In genomic region chr9:5843450-5844249, GRCh38 we compare ENCODE assay signal across 8 cellular contexts. TPM values are rescaled to one million over a fixed set of nuclear protein-coding genes. Genes with fewer than 3 reads are reported as not detected.
DNase-seq lines count a peak whose midpoint lies in the region; ATAC-seq and TF ChIP-seq lines count a peak whose summit lies in the region.

No MANE protein-coding gene starts in this region.

- peak; percentile 75 for DNase-seq in COR-L47 (lab: John Stamatoyannopoulos, UW)
- DNase-seq in NCI-H1417 treated with DMSO at 0.1 percent for 48 hours (lab: John Stamatoyannopoulos, UW): peak; percentile 21
- peak; percentile 48 for DNase-seq in adipocyte (ENCODE audit: low read depth)
- DNase-seq in T-helper 9 cell: no peak
- no peak for DNase-seq in brain microvascular endothelial cell
- DNase-seq in NCI-H1105 (lab: John Stamatoyannopoulos, UW): no peak

- H3K4me1 ChIP-seq in adipocyte (ENCODE audit: control insufficient read depth, insufficient read depth, low read length): peaks cover 11% of the 10 kb centered on the region
- peaks cover 29% of the 10 kb centered on the region for H3K4me1 ChIP-seq in mesodermal cell (ENCODE audit: control insufficient read depth, insufficient read depth, low read length, poor library complexity, severe bottlenecking)

- no peaks in the 10 kb centered on the region for H3K9me3 ChIP-seq in adipocyte (ENCODE audit: control insufficient read depth, low read length)
- no peaks in the 10 kb centered on the region for H3K9me3 ChIP-seq in mesodermal cell (ENCODE audit: control insufficient read depth, low read length)

- TF ChIP-seq CTCF in brain microvascular endothelial cell (IDR thresholded peaks at IDR 0.05; ENCODE audit: low read depth, low read length, missing control alignments): no peak

- no peaks in the 10 kb centered on the region for H3K27me3 ChIP-seq in adipocyte (replicated peaks; ENCODE audit: control insufficient read depth, insufficient read depth, low read length)
- H3K27me3 ChIP-seq in brain microvascular endothelial cell (replicated peaks): no peaks in the 10 kb centered on the region

- no peaks in the 10 kb centered on the region for H3K36me3 ChIP-seq in adipocyte (ENCODE audit: control insufficient read depth, insufficient read depth, low read length, severe bottlenecking)
- H3K36me3 ChIP-seq in mesodermal cell (ENCODE audit: control insufficient read depth, insufficient read depth, low read length): no peaks in the 10 kb centered on the region
- H3K36me3 ChIP-seq in brain microvascular endothelial cell (replicated peaks): no peaks in the 10 kb centered on the region

- peak overlapping the region; percentile 72 for H3K27ac ChIP-seq in mesodermal cell (ENCODE audit: low read depth, low read length, severe bottlenecking)
- H3K27ac ChIP-seq in brain microvascular endothelial cell: no peak overlapping the region

- H3K4me3 ChIP-seq in adipocyte (ENCODE audit: low read length) (no peak overlapping the region), mesodermal cell (ENCODE audit: extremely low read depth, insufficient read depth, low read length, poor library complexity, severe bottlenecking) (no peak overlapping the region), brain microvascular endothelial cell (ENCODE audit: low read depth, low read length) (no peak overlapping the region)

- in situ Hi-C loops in brain microvascular endothelial cell (cut with HindIII; ENCODE audit: low pct_ligation_motif_present, low sequenced_read_pairs): no loop called here

- ATAC-seq in HG02870 (IDR thresholded peaks at IDR 0.05; ENCODE audit: unreplicated experiment): no peak

- WGBS in mesodermal cell (ENCODE audit: insufficient coverage in 2 of 2), 2 experiments: 80 to 82% methylated on average over 1 to 4 of the region's 9 CpGs

- no peak overlapping the region for H3K9ac ChIP-seq in adipocyte (ENCODE audit: low read length)

RNA-seq across cellular contexts. Expression of gene ERMP1, which starts 10.7 kb away (rescaled TPM):
- polyA plus RNA-seq in mesodermal cell (2013, experiment 1 of 2): 10.9 TPM
- polyA plus RNA-seq in mesodermal cell (2013, experiment 2 of 2): 11.0 TPM

RNA-seq across cellular contexts. Expression of gene MLANA, which starts 47.0 kb away (rescaled TPM):
- polyA plus RNA-seq in mesodermal cell (2013, experiment 1 of 2): not detected
- not detected for polyA plus RNA-seq in mesodermal cell (2013, experiment 2 of 2)

Comparison
In these comparisons a context has a peak if more than half of its experiments do, and no peak if none do; other contexts are left out.
1. DNase-seq: peak in COR-L47 (single experiment), NCI-H1417 treated with DMSO at 0.1 percent for 48 hours (single experiment) and adipocyte (single experiment); none in T-helper 9 cell (single experiment), brain microvascular endothelial cell (single experiment) and NCI-H1105 (single experiment).